2 cellular contexts compared by ENCODE assay signal in the genomic region with DNA sequence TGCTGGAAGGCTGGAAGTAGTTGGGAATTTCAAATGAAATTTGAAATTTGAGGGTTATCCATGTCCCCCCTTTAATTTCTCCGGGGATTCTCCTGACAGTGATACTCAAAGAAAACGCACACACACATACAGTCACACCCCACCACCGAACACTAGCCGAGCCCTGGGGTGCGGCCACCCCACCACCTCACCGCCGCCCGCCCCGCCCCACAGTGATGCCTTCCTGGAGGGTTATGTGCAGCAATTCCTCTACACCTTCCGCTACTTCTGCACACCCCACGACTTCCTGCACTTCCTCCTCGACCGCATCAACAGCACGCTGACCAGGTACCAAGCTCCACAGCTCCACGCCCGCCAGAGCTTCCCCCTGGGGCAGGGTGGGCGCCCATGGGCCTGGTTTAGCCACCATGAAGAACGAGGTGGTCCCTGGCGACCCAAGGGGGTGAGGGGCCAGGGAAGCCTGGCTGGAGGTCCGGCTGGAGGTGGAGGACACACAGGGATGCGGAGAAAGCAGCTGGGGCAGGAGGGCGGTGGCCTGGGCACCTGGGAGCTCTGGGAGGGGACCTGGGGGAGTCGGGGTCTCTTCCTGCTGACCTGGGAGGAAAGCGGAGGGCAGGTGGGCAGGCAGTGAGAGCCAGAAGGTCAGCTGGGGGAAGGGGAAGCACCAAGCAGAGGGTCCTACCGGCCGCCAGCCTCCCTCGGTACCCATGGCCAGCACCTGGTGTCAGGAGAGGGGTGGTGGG.
TF ChIP-seq lines count a peak whose summit lies in the region.

No MANE protein-coding gene starts in this region.

TF ChIP-seq in HEK293, 187 proteins besides CTCF, POLR2A, EP300 and RAD21:
- TF ChIP-seq IKZF3 (tag by site-specific recombination; IDR thresholded peaks at IDR 0.05) (no peak), KLF1 (tag by site-specific recombination; IDR thresholded peaks at IDR 0.05) (peak; percentile 96), GLIS2 (tag by site-specific recombination; IDR thresholded peaks at IDR 0.05) (peak; percentile 13; the same call in 1 of the 2 replicates), ZNF830 (tag by site-specific recombination; IDR thresholded peaks at IDR 0.05; ENCODE audit: low read depth) (no peak), TCF7L2 (IDR thresholded peaks at IDR 0.05; ENCODE audit: borderline replicate concordance, low read depth, low read length) (no peak)
TF ChIP-seq in HEK293: peak in this region for 2.

TF ChIP-seq in H1, 55 proteins besides CTCF, POLR2A, EP300 and RAD21:
- no peak for TF ChIP-seq BCL11A (IDR thresholded peaks at IDR 0.05; ENCODE audit: low read depth in 2 of 2, low read length in 2 of 2)
- no peak for TF ChIP-seq TAF1 (IDR thresholded peaks at IDR 0.05; ENCODE audit: low read depth, low read length)
- no peak for TF ChIP-seq GTF2F1 (IDR thresholded peaks at IDR 0.05; ENCODE audit: borderline replicate concordance, low read depth, low read length)
- no peak for TF ChIP-seq YY1 (IDR thresholded peaks at IDR 0.05; ENCODE audit: low read depth, low read length)
- no peak for TF ChIP-seq SP1 (IDR thresholded peaks at IDR 0.05; ENCODE audit: low read depth, low read length)
- TF ChIP-seq, protein P1, sequence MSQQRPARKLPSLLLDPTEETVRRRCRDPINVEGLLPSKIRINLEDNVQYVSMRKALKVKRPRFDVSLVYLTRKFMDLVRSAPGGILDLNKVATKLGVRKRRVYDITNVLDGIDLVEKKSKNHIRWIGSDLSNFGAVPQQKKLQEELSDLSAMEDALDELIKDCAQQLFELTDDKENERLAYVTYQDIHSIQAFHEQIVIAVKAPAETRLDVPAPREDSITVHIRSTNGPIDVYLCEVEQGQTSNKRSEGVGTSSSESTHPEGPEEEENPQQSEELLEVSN (IDR thresholded peaks at IDR 0.05), result no peak
- TF ChIP-seq KDM1A (IDR thresholded peaks at IDR 0.05; ENCODE audit: borderline replicate concordance, low read length), result no peak
